Comparison of ENCODE assay signal across 20 cellular contexts in the genomic region with DNA sequence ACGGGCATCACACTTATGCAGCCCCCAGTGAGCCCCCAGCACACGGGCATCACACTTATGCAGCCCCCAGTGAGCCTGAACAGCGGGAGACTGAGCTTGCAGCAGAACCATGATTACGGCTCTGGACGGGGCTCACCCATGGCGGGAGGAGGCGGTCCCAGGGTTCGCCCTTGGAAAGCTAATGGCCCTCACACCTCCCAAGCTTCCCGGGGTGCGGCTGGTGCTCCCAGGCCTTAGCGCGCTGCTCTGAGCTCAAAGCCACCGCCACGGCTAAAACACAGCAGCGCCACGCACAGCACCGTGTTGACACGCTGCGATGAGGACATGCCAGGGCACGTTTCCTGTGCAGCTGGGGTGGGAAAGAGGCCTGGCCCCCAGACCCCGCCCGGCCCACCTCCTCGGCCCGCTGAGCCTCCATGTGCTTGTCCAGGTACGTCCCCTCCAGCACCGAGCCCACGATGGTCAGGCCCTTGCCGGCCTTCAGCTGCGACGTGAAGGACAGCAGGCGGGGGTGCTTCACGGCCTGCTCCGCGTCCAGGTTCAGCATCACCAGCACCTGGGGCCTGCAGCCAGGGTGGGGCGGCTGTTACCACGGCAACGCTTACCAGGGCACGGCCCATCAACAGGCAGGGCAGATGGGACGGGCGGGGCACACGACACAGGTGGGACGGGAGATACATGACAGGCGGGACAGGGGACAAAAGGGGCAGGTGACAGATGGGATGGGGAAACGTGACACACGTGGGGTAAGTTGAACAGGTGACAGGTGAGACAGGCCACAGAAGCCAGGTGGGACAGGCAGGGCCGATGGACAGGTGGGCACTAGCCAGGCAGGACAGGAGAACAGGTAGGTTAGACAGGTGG. TPM values are rescaled to one million over a fixed set of nuclear protein-coding genes. Genes with fewer than 3 reads are reported as not detected.
A peak's percentile ranks its signal among the peaks of the same experiment; 100 is the strongest.
DNase-seq lines count a peak whose midpoint lies in the region; ATAC-seq, FAIRE-seq and TF ChIP-seq lines count a peak whose summit lies in the region.
"Had no signal": no experiment of that assay in that cellular context is flagged by ENCODE, and none has a peak within 500 bp of the region (broad histone marks: within the 10 kb centered on the region; RNA-seq: fewer than 3 reads in every experiment).

No MANE protein-coding gene starts in this region.

- no peak for ATAC-seq in stimulated activated naive CD8-positive, alpha-beta T cell treated with anti-CD3 and anti-CD28 coated beads, Interleukin-15, amount 100 ng/mL, for 72 hours
- ATAC-seq in stimulated activated naive CD8-positive, alpha-beta T cell treated with anti-CD3 and anti-CD28 coated beads, Interleukin-15, Interleukin-2, amounts not matched to agents 100 U/mL and 50 U/mL, for 24 hours, result no peak
- ATAC-seq in HG03442 (IDR thresholded peaks at IDR 0.05; ENCODE audit: unreplicated experiment), result no peak
- ATAC-seq: left ventricle myocardium superior had no signal

- no peaks in the 10 kb centered on the region for H3K9me3 Mint-ChIP-seq in stimulated activated naive CD8-positive, alpha-beta T cell treated with anti-CD3 and anti-CD28 coated beads, Interleukin-15, amount 100 ng/mL, for 72 hours
- H3K9me3 Mint-ChIP-seq in endodermal cell (no peaks in the 10 kb centered on the region), Calu3 (ENCODE audit: low read depth, unreplicated experiment) (no peaks in the 10 kb centered on the region)
- H3K9me3 Mint-ChIP-seq: activated T-helper 1 cell treated with anti-CD3 and anti-CD28 coated beads, Interleukin-12 subunit alpha, Interleukin-12 subunit beta, Interleukin-2, Interleukin-4 antibody, amounts not matched to agents 30 ng/mL and 10 ng/mL and 1 ng/mL, durations not matched to agents 14 hours and 24 hours and 36 hours; immature natural killer cell had no signal

- no TSS peak for BruUV-seq in Calu3 (replicated peaks; lab: Mats Ljungman, UMichigan)

- TF ChIP-seq CTCF in endodermal cell (conservative IDR thresholded peaks at IDR 0.05) (no peak), Calu3 (IDR thresholded peaks at IDR 0.05; ENCODE audit: unreplicated experiment) (no peak)

- CTCF ChIA-PET in Calu3 (lab: Charles Lee), result no interaction called here

- no peaks in the 10 kb centered on the region for H3K9me3 ChIP-seq in endodermal cell (ENCODE audit: control insufficient read depth, low read length)
- H3K9me3 ChIP-seq: breast epithelium, heart right ventricle, upper lobe of right lung had no signal

- 91 to 92% methylated on average over 41 to 46 of the region's 46 CpGs for WGBS in endodermal cell (ENCODE audit: insufficient coverage in 1 of 2, insufficient read length in 1 of 2), 2 experiments

- no peaks in the 10 kb centered on the region for H3K4me1 Mint-ChIP-seq in stimulated activated naive CD8-positive, alpha-beta T cell treated with anti-CD3 and anti-CD28 coated beads, Interleukin-15, amount 100 ng/mL, for 72 hours
- H3K4me1 Mint-ChIP-seq in endodermal cell, result no peaks in the 10 kb centered on the region
- no peaks in the 10 kb centered on the region for H3K4me1 Mint-ChIP-seq in Calu3 (ENCODE audit: low read depth, unreplicated experiment)
- H3K4me1 Mint-ChIP-seq: immature natural killer cell had no signal

- H3K27me3 ChIP-seq in endodermal cell (ENCODE audit: control insufficient read depth, insufficient read depth, low read length, poor library complexity, severe bottlenecking), result no peaks in the 10 kb centered on the region
- H3K27me3 ChIP-seq: breast epithelium, heart right ventricle, upper lobe of right lung had no signal

- no peaks in the 10 kb centered on the region for H3K4me1 ChIP-seq in endodermal cell (ENCODE audit: control insufficient read depth, insufficient read depth, low read length)
- H3K4me1 ChIP-seq: breast epithelium, upper lobe of right lung had no signal

- peak; percentile 77 for FAIRE-seq in urothelium cell line (lab: Jason Lieb, UNC)

- intact Hi-C loops in Calu3 (cut with micrococcal nuclease; ENCODE audit: unreplicated experiment), result no loop called here

- no peaks in the 10 kb centered on the region for H3K36me3 ChIP-seq in endodermal cell (ENCODE audit: control insufficient read depth, insufficient read depth, low read length)
- H3K36me3 ChIP-seq: breast epithelium had no signal

- H3K36me3 Mint-ChIP-seq in endodermal cell (ENCODE audit: low read depth) (peaks cover 11% of the 10 kb centered on the region), Calu3 (ENCODE audit: insufficient read depth, unreplicated experiment) (peaks cover 27% of the 10 kb centered on the region)
- H3K36me3 Mint-ChIP-seq: immature natural killer cell had no signal

- H3K4me3 ChIP-seq in endodermal cell (ENCODE audit: low read length), result no peak overlapping the region
- H3K4me3 ChIP-seq: breast epithelium, heart right ventricle, upper lobe of right lung had no signal

- H3K27ac Mint-ChIP-seq in stimulated activated naive CD8-positive, alpha-beta T cell treated with anti-CD3 and anti-CD28 coated beads, Interleukin-15, amount 100 ng/mL, for 72 hours, result peak overlapping the region; percentile 94 to 96
- H3K27ac Mint-ChIP-seq in endodermal cell (peak overlapping the region; percentile 55), Calu3 (ENCODE audit: unreplicated experiment) (no peak overlapping the region)
- H3K27ac Mint-ChIP-seq: activated T-helper 1 cell treated with anti-CD3 and anti-CD28 coated beads, Interleukin-12 subunit alpha, Interleukin-12 subunit beta, Interleukin-2, Interleukin-4 antibody, amounts not matched to agents 30 ng/mL and 10 ng/mL and 1 ng/mL, durations not matched to agents 14 hours and 24 hours and 36 hours; immature natural killer cell had no signal

- H3K27ac ChIP-seq in endodermal cell (ENCODE audit: low read depth, low read length) (peak overlapping the region; percentile 38), substantia nigra (ENCODE audit: low read depth, low read length, poor library complexity, severe bottlenecking) (no peak overlapping the region)
- H3K27ac ChIP-seq: breast epithelium, heart right ventricle, HL-60, upper lobe of right lung had no signal

- no peaks in the 10 kb centered on the region for H3K27me3 Mint-ChIP-seq in stimulated activated naive CD8-positive, alpha-beta T cell treated with anti-CD3 and anti-CD28 coated beads, Interleukin-15, amount 100 ng/mL, for 72 hours
- H3K27me3 Mint-ChIP-seq in endodermal cell (ENCODE audit: insufficient read depth) (no peaks in the 10 kb centered on the region), Calu3 (ENCODE audit: unreplicated experiment) (no peaks in the 10 kb centered on the region)

- H3K4me3 Mint-ChIP-seq in stimulated activated naive CD8-positive, alpha-beta T cell treated with anti-CD3 and anti-CD28 coated beads, Interleukin-15, amount 100 ng/mL, for 72 hours, result no peak overlapping the region
- H3K4me3 Mint-ChIP-seq in endodermal cell (no peak overlapping the region), Calu3 (ENCODE audit: low read depth, unreplicated experiment) (no peak overlapping the region)
- H3K4me3 Mint-ChIP-seq: activated T-helper 1 cell treated with anti-CD3 and anti-CD28 coated beads, Interleukin-12 subunit alpha, Interleukin-12 subunit beta, Interleukin-2, Interleukin-4 antibody, amounts not matched to agents 30 ng/mL and 10 ng/mL and 1 ng/mL, durations not matched to agents 14 hours and 24 hours and 36 hours; immature natural killer cell had no signal

- no peak overlapping the region for H3K9ac ChIP-seq in endodermal cell (ENCODE audit: extremely low read depth, low read length, poor library complexity, severe bottlenecking)

- DNase-seq in stimulated activated naive CD8-positive, alpha-beta T cell treated with anti-CD3 and anti-CD28 coated beads, Interleukin-15, amount 100 ng/mL, for 72 hours, result no peak
- no peak for DNase-seq in stimulated activated naive CD8-positive, alpha-beta T cell treated with anti-CD3 and anti-CD28 coated beads, Interleukin-15, Interleukin-2, amounts not matched to agents 100 U/mL and 50 U/mL, for 24 hours
- DNase-seq in NCI-H774 (lab: John Stamatoyannopoulos, UW) (peak; percentile 80), endodermal cell (peak; percentile 67), urothelium cell line (ENCODE audit: low spot score) (no peak), Calu3 (no peak), substantia nigra (lab: John Stamatoyannopoulos, UW) (no peak)
- DNase-seq: heart right ventricle; immature natural killer cell; left ventricle myocardium superior; MM.1S; NCI-H1694 treated with DMSO at 0.1 percent for 48 hours; NCI-H446; stimulated activated CD4-positive, alpha-beta T cell treated with anti-CD3 and anti-CD28 coated beads, Interleukin-4, amount 100 ng/mL, for 4 hours; T1000; upper lobe of right lung had no signal

RNA-seq across cellular contexts. Expression of a gene that starts 38.4 kb away (rescaled TPM):
- total RNA-seq in endodermal cell (10 to 100 TPM; 58.9 to 61.6 TPM), Calu3 (2022) (82.3 and 90.5 TPM in 2 replicates)
- polyA plus RNA-seq in endodermal cell (2013, experiment 1 of 2), result 45.1 TPM
- polyA plus RNA-seq in endodermal cell (2013, experiment 2 of 2), result 40.0 TPM

Comparison
In these comparisons a context has a peak if more than half of its experiments do, and no peak if none do; other contexts are left out.
1. DNase-seq: peak in NCI-H774 (single experiment) and endodermal cell (single experiment); none in stimulated activated naive CD8-positive, alpha-beta T cell treated with anti-CD3 and anti-CD28 coated beads, Interleukin-15, amount 100 ng/mL, for 72 hours (0 of 2), stimulated activated naive CD8-positive, alpha-beta T cell treated with anti-CD3 and anti-CD28 coated beads, Interleukin-15, Interleukin-2, amounts not matched to agents 100 U/mL and 50 U/mL, for 24 hours (single experiment), urothelium cell line (single experiment), Calu3 (single experiment) and substantia nigra (0 of 49).